Comparison of ENCODE assay signal across 23 cellular contexts in the genomic region with DNA sequence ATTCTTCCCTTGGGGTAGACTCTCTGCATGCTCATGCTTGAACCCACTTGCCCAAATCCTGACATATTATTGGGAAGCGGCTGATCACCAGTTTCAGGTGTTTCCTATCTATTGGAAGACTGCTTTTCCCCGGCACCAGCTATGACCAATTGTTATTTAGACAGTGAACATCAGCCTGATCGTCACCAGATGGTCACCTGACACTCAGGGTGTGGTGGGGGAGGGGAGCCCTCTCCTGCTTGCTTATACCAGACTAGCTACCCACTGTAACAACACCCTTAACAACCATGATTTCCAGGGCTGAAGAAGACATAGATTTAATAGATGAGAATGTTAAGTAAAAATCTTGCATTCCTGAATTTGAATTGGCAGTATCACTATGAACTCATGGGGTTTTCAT.
"Had no signal": no experiment of that assay in that cellular context is flagged by ENCODE, and none has a peak within 500 bp of the region (broad histone marks: within the 10 kb centered on the region; RNA-seq: fewer than 3 reads in every experiment).

No MANE protein-coding gene starts in this region.

- H3K4me1 Mint-ChIP-seq: activated B cell treated with CpG ODN at 0.5 μM for 24 hours; activated CD4-positive, alpha-beta T cell treated with anti-CD3 and anti-CD28 coated beads, Interleukin-2, amount 10 ng/mL, durations not matched to agents 24 days and 14 days; brain; central memory CD8-positive, alpha-beta T cell; T-cell had no signal

- H3K4me3 ChIP-seq: SK-N-MC had no signal

- H3K36me3 Mint-ChIP-seq: activated naive CD4-positive, alpha-beta T cell treated with anti-CD3 and anti-CD28 coated beads, Interleukin-2, amount 50 U/mL, for 72 hours; brain; T-cell had no signal

- H3K9me3 Mint-ChIP-seq: activated B cell treated with CpG ODN at 0.5 μM for 24 hours; activated CD4-positive, alpha-beta T cell treated with anti-CD3 and anti-CD28 coated beads, Interleukin-2, amount 10 ng/mL, durations not matched to agents 24 days and 14 days; activated naive CD4-positive, alpha-beta T cell treated with anti-CD3 and anti-CD28 coated beads, Interleukin-2, amount 50 U/mL, for 72 hours; activated T-cell treated with anti-CD3 and anti-CD28 coated beads, Interleukin-2, amount 50 U/mL, for 4 hours; central memory CD8-positive, alpha-beta T cell; T-cell had no signal

- H3K27me3 Mint-ChIP-seq: brain had no signal

- H3K4me3 Mint-ChIP-seq: activated B cell treated with CpG ODN at 0.5 μM for 24 hours; activated CD4-positive, alpha-beta T cell treated with anti-CD3 and anti-CD28 coated beads, Interleukin-2, amount 10 ng/mL, durations not matched to agents 24 days and 14 days; activated T-cell treated with anti-CD3 and anti-CD28 coated beads, Interleukin-2, amount 50 U/mL, for 4 hours; brain; central memory CD8-positive, alpha-beta T cell; T-cell had no signal

- ATAC-seq: activated naive CD4-positive, alpha-beta T cell treated with anti-CD3 and anti-CD28 coated beads, Interleukin-2, amount 50 U/mL, for 72 hours; activated T-cell treated with anti-CD3 and anti-CD28 coated beads, Interleukin-2, amount 50 U/mL, for 4 hours; T-cell had no signal

- DNase-seq: activated B cell treated with CpG ODN at 0.5 μM for 24 hours; activated CD4-positive, alpha-beta T cell treated with anti-CD3 and anti-CD28 coated beads for 1 hour; activated CD4-positive, alpha-beta T cell treated with anti-CD3 and anti-CD28 coated beads, Interleukin-2, amount 10 ng/mL, durations not matched to agents 24 days and 14 days; activated CD4-positive, alpha-beta T cell treated with anti-CD3 and anti-CD28 coated beads, Interleukin-2, amount 50 U/mL, for 48 hours; activated effector memory CD4-positive, alpha-beta T cell treated with anti-CD3 and anti-CD28 coated beads, Interleukin-2, amount 50 U/mL, for 16 hours; activated naive CD4-positive, alpha-beta T cell treated with Interleukin-2 at 50 U/mL for 16 hours; activated T-cell treated with anti-CD3 and anti-CD28 coated beads, Interleukin-2, amount 50 U/mL, for 4 hours; amygdala; Kasumi-1; KBM-7; NCI-H1105 treated with DMSO at 0.1 percent for 48 hours; NCI-H1436 treated with DMSO at 0.1 percent for 48 hours; NCI-H187; NCI-H2081; NCI-H345; NCI-H510A; NCI-H69; T-cell had no signal

- H3K27ac ChIP-seq: SK-N-MC had no signal

- FAIRE-seq: astrocyte had no signal

- H3K27ac Mint-ChIP-seq: activated B cell treated with CpG ODN at 0.5 μM for 24 hours; activated CD4-positive, alpha-beta T cell treated with anti-CD3 and anti-CD28 coated beads, Interleukin-2, amount 10 ng/mL, durations not matched to agents 24 days and 14 days; activated naive CD4-positive, alpha-beta T cell treated with anti-CD3 and anti-CD28 coated beads, Interleukin-2, amount 50 U/mL, for 72 hours; brain; T-cell had no signal
